1 cellular context compared by ENCODE assay signal in genomic region chrX:74961962-74962361, GRCh38. TPM values are rescaled to one million over a fixed set of nuclear protein-coding genes. Genes with fewer than 3 reads are reported as not detected.
"Had no signal": no experiment of that assay in that cellular context is flagged by ENCODE, and none has a peak within 500 bp of the region (broad histone marks: within the 10 kb centered on the region; RNA-seq: fewer than 3 reads in every experiment).

No MANE protein-coding gene starts in this region.

RNA-seq across cellular contexts. Expression of gene NEXMIF, which starts 36.7 kb away (rescaled TPM):
- polyA plus RNA-seq: cardiac muscle cell had no signal
